15 cellular contexts compared by ENCODE assay signal in genomic region chr9:76359365-76359764, GRCh38.
"Had no signal": no experiment of that assay in that cellular context is flagged by ENCODE, and none has a peak within 500 bp of the region (broad histone marks: within the 10 kb centered on the region; RNA-seq: fewer than 3 reads in every experiment).

No MANE protein-coding gene starts in this region.

- H3K4me1 ChIP-seq: right atrium auricular region, sigmoid colon had no signal

- H3K36me3 ChIP-seq: right atrium auricular region, sigmoid colon had no signal

- H3K4me3 ChIP-seq: right atrium auricular region, sigmoid colon, skin epidermis had no signal

- H3K27ac ChIP-seq: right atrium auricular region, sigmoid colon, skin epidermis had no signal

- H3K9me3 ChIP-seq: right atrium auricular region, sigmoid colon had no signal

- ATAC-seq: left lobe of liver; stimulated activated naive B cell treated with anti-CD40 and anti-IgM and Interleukin-4, amounts not matched to agents 10 μg/mL and 1 μg/mL and 100 μg/mL, for 72 hours had no signal

- H3K27me3 ChIP-seq: right atrium auricular region, sigmoid colon had no signal

- DNase-seq: dermis blood vessel endothelial cell; foreskin melanocyte; head of caudate nucleus; islet precursor cell; mammary epithelial cell; naive thymus-derived CD4-positive, alpha-beta T cell; nephron progenitor cell; posterior cingulate gyrus; sigmoid colon; stimulated activated CD4-positive, alpha-beta T cell treated with anti-CD3 and anti-CD28 coated beads, Interleukin-2, amount 100 ng/mL, for 24 hours; stimulated activated CD4-positive, alpha-beta T cell treated with anti-CD3 and anti-CD28 coated beads, Interleukin-4, amount 100 ng/mL, for 4 hours; stimulated activated naive B cell treated with anti-CD40 and anti-IgM and Interleukin-4, amounts not matched to agents 10 μg/mL and 1 μg/mL and 100 μg/mL, for 72 hours had no signal
